In genomic region chr10:45466784-45467183, GRCh38 we compare ENCODE assay signal across 21 cellular contexts.
A peak's percentile ranks its signal among the peaks of the same experiment; 100 is the strongest.
DNase-seq lines count a peak whose midpoint lies in the region; ATAC-seq and TF ChIP-seq lines count a peak whose summit lies in the region.
"Had no signal": no experiment of that assay in that cellular context is flagged by ENCODE, and none has a peak within 500 bp of the region (broad histone marks: within the 10 kb centered on the region; RNA-seq: fewer than 3 reads in every experiment).

No MANE protein-coding gene starts in this region.

- intact Hi-C loops in adrenal gland (cut with DNase I), result loop anchor here in 1 of 2 donors (5.0 to 10.0 kb wide), 2 partner anchors 128 to 206 kb away; partner anchors contain the start of gene ZFAND4
- intact Hi-C loops in posterior cingulate gyrus (cut with DNase I), result loop anchor here (5.0 to 10.0 kb wide), 3 partner anchors 51 to 462 kb away; partner anchors contain the start of gene ZNF22

- peaks cover 62% of the 10 kb centered on the region for H3K4me1 Mint-ChIP-seq in memory B cell

- no peak for ATAC-seq in memory B cell (ENCODE audit: low read depth)
- ATAC-seq in GM19463 (IDR thresholded peaks at IDR 0.05; ENCODE audit: unreplicated experiment), result no peak
- ATAC-seq in GM18519 (IDR thresholded peaks at IDR 0.05; ENCODE audit: low FRiP score, unreplicated experiment), result no peak
- ATAC-seq: body of pancreas, T-helper 17 cell had no signal

- H3K27me3 ChIP-seq in adrenal gland, result no peaks in the 10 kb centered on the region
- H3K27me3 ChIP-seq: body of pancreas, colonic mucosa had no signal

- no peaks in the 10 kb centered on the region for H3K9me3 ChIP-seq in adrenal gland (replicated peaks in 1 of 3)
- H3K9me3 ChIP-seq: body of pancreas, colonic mucosa had no signal

- 44 to 57% (median 51%) methylated on average over 5 of the region's 5 CpGs for WGBS in adrenal gland, 4 donors

- TF ChIP-seq CTCF in adrenal gland (IDR thresholded peaks at IDR 0.05), result no peak

- H3K27ac ChIP-seq in adrenal gland, result peak overlapping the region in 1 of 5 donors; percentile 29
- H3K27ac ChIP-seq: body of pancreas, colonic mucosa had no signal

- no peaks in the 10 kb centered on the region for H3K36me3 ChIP-seq in adrenal gland (replicated peaks in 1 of 2)
- H3K36me3 ChIP-seq: colonic mucosa had no signal

- H3K36me3 Mint-ChIP-seq in memory B cell, result peaks cover 10% of the 10 kb centered on the region
- H3K36me3 Mint-ChIP-seq: activated naive CD8-positive, alpha-beta T cell had no signal

- no peak overlapping the region for H3K4me3 Mint-ChIP-seq in memory B cell
- H3K4me3 Mint-ChIP-seq: activated naive CD8-positive, alpha-beta T cell; CD4-positive, CD25-positive, alpha-beta regulatory T cell; T-helper 17 cell had no signal

- peaks cover 34 to 39% of the 10 kb centered on the region in 2 donors for H3K4me1 ChIP-seq in adrenal gland (replicated peaks in 1 of 2)
- H3K4me1 ChIP-seq: colonic mucosa had no signal

- no peaks in the 10 kb centered on the region for H3K27me3 Mint-ChIP-seq in memory B cell
- H3K27me3 Mint-ChIP-seq: activated naive CD8-positive, alpha-beta T cell; CD4-positive, CD25-positive, alpha-beta regulatory T cell; T-helper 17 cell had no signal

- DNase-seq in Ammon's horn (ENCODE audit: low spot score) (peak; percentile 42), GDM1 (lab: John Stamatoyannopoulos, UW) (peak; percentile 21), adrenal gland (peak in 5 of 7 donors; percentile 48 to 73 (median 67)), memory B cell (ENCODE audit: low spot score in 2 of 2) (no peak), posterior cingulate gyrus (no peak)
- DNase-seq in stimulated activated CD4-positive, alpha-beta T cell treated with anti-CD3 and anti-CD28 coated beads, Interleukin-2, amount 100 ng/mL, for 24 hours, result no peak
- DNase-seq: activated CD4-positive, alpha-beta T cell treated with anti-CD3 and anti-CD28 coated beads, Interleukin-2, amount 50 U/mL, for 1 hour; CD4-positive, CD25-positive, alpha-beta regulatory T cell; colonic mucosa; DMS 273 treated with DMSO at 0.1 percent for 48 hours; mammary epithelial cell; NCI-H1092; NCI-H1930; NCI-H226; occipital lobe; stimulated activated CD4-positive, alpha-beta T cell treated with anti-CD3 and anti-CD28 coated beads, Interleukin-4, amount 100 ng/mL, for 4 hours; T-helper 17 cell had no signal

- no peak for TF ChIP-seq POLR2A in adrenal gland (IDR thresholded peaks at IDR 0.05)

- H3K9me3 Mint-ChIP-seq in memory B cell, result no peaks in the 10 kb centered on the region
- H3K9me3 Mint-ChIP-seq: CD4-positive, CD25-positive, alpha-beta regulatory T cell had no signal

- H3K27ac Mint-ChIP-seq in memory B cell, result peak overlapping the region; percentile 80
- H3K27ac Mint-ChIP-seq: activated naive CD8-positive, alpha-beta T cell; T-helper 17 cell had no signal

- H3K4me3 ChIP-seq in adrenal gland, result no peak overlapping the region
- H3K4me3 ChIP-seq: body of pancreas, colonic mucosa had no signal

Comparison
In these comparisons a context has a peak if more than half of its experiments do, and no peak if none do; other contexts are left out.
1. DNase-seq: peak in Ammon's horn (single experiment), GDM1 (single experiment) and adrenal gland (5 of 7); none in memory B cell (0 of 2), posterior cingulate gyrus (0 of 10) and stimulated activated CD4-positive, alpha-beta T cell treated with anti-CD3 and anti-CD28 coated beads, Interleukin-2, amount 100 ng/mL, for 24 hours (0 of 2).